Comparison of ENCODE assay signal across 1 cellular context in the genomic region with DNA sequence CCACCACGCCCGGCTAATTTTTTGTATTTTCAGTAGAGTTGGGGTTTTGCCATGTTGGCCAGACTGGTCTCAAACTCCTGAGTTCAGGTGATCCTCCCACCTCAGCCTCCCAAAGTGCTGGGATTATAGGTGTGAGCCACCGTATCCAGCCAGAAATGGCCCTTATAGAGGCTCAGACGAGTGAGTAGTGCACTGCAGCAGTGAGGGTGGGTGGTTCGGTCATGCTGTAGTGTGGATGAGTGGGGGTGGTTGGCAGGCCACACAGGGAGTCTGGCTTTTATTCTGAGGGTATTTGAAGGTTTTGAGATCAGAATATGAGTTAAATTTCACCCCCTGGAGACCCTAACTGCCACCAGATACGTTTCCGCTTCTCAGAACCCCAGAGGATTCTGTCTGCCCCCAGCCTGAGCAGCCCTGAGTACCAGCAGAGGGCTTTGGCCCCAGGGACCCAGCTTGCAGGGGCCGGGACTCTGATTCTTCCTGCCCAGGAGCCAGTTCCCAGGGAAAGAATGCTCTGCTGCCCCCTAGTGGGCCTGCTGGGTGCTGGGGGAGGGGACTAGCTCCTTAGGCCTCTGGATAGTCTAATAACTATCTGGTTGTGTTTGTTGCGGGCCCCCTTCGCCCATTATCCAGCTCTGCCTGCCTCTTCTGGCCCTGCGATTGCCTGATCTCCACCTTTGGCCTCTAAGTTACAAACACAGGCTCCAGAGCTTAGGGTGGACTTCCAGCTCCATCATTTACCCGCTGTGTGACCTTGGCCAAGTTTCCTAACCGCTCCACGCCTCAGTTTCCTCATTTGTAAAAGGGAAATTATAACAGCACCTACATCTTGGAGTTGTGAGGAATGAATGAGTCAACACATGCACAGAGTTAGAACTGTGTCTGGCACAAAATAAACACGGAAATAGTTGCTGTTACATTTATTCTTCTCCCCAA.
TF ChIP-seq lines count a peak whose summit lies in the region.

No MANE protein-coding gene starts in this region.

TF ChIP-seq in HepG2, 621 proteins besides CTCF, POLR2A, EP300 and RAD21 (continued from another document and continues in another):
- TF ChIP-seq, protein P1, sequence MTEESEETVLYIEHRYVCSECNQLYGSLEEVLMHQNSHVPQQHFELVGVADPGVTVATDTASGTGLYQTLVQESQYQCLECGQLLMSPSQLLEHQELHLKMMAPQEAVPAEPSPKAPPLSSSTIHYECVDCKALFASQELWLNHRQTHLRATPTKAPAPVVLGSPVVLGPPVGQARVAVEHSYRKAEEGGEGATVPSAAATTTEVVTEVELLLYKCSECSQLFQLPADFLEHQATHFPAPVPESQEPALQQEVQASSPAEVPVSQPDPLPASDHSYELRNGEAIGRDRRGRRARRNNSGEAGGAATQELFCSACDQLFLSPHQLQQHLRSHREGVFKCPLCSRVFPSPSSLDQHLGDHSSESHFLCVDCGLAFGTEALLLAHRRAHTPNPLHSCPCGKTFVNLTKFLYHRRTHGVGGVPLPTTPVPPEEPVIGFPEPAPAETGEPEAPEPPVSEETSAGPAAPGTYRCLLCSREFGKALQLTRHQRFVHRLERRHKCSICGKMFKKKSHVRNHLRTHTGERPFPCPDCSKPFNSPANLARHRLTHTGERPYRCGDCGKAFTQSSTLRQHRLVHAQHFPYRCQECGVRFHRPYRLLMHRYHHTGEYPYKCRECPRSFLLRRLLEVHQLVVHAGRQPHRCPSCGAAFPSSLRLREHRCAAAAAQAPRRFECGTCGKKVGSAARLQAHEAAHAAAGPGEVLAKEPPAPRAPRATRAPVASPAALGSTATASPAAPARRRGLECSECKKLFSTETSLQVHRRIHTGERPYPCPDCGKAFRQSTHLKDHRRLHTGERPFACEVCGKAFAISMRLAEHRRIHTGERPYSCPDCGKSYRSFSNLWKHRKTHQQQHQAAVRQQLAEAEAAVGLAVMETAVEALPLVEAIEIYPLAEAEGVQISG (CRISPR knock-in tag; IDR thresholded peaks at IDR 0.05): peak; percentile 95
- TF ChIP-seq ZNF232 (CRISPR knock-in tag; IDR thresholded peaks at IDR 0.05; ENCODE audit: borderline replicate concordance): no peak
- TF ChIP-seq, protein P2, sequence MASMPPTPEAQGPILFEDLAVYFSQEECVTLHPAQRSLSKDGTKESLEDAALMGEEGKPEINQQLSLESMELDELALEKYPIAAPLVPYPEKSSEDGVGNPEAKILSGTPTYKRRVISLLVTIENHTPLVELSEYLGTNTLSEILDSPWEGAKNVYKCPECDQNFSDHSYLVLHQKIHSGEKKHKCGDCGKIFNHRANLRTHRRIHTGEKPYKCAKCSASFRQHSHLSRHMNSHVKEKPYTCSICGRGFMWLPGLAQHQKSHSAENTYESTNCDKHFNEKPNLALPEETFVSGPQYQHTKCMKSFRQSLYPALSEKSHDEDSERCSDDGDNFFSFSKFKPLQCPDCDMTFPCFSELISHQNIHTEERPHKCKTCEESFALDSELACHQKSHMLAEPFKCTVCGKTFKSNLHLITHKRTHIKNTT (CRISPR knock-in tag; IDR thresholded peaks at IDR 0.05): no peak
- TF ChIP-seq IKZF4 (CRISPR knock-in tag; IDR thresholded peaks at IDR 0.05; ENCODE audit: borderline replicate concordance, low read depth, not compliant biosample characterization): no peak
- peak; percentile 46; the same call in 1 of the 2 replicates for TF ChIP-seq ZNF768 (CRISPR knock-in tag; IDR thresholded peaks at IDR 0.05)
- 0 out of 2 replicates have a peak, but pooled peaks have one; percentile 22 for TF ChIP-seq ZBED4 (CRISPR knock-in tag; IDR thresholded peaks at IDR 0.05; ENCODE audit: borderline replicate concordance)
- peak; percentile 78; the same call in 1 of the 2 replicates for TF ChIP-seq ETV6 (CRISPR knock-in tag; conservative IDR thresholded peaks at IDR 0.05)
- no peak for TF ChIP-seq ATRX (CRISPR knock-in tag; IDR thresholded peaks at IDR 0.05; ENCODE audit: borderline replicate concordance)
- TF ChIP-seq, protein P3, sequence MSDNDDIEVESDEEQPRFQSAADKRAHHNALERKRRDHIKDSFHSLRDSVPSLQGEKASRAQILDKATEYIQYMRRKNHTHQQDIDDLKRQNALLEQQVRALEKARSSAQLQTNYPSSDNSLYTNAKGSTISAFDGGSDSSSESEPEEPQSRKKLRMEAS (IDR thresholded peaks at IDR 0.05): peak; percentile 54; the same call in 1 of the 2 replicates
- TF ChIP-seq ZSCAN30 (CRISPR knock-in tag; IDR thresholded peaks at IDR 0.05): peak; percentile 94; the same call in 1 of the 2 replicates
- peak; percentile 74; the same call in 1 of the 2 replicates for TF ChIP-seq GFI1 (CRISPR knock-in tag; IDR thresholded peaks at IDR 0.05; ENCODE audit: borderline replicate concordance)
- TF ChIP-seq SMARCE1 (IDR thresholded peaks at IDR 0.05; ENCODE audit: borderline replicate concordance): no peak
- TF ChIP-seq TFE3 (CRISPR knock-in tag; IDR thresholded peaks at IDR 0.05): peak; percentile 43; the same call in 1 of the 2 replicates
- no peak; the same call in 1 of the 2 replicates for TF ChIP-seq SOX5 (CRISPR knock-in tag; IDR thresholded peaks at IDR 0.05; ENCODE audit: borderline replicate concordance)
- no peak for TF ChIP-seq ZNF781 (CRISPR knock-in tag; IDR thresholded peaks at IDR 0.05; ENCODE audit: borderline replicate concordance, not compliant biosample characterization)
- 0 out of 2 replicates have a peak, but pooled peaks have one; percentile 66 for TF ChIP-seq EEA1 (CRISPR knock-in tag; IDR thresholded peaks at IDR 0.05; ENCODE audit: borderline replicate concordance)
- TF ChIP-seq, protein P4, sequence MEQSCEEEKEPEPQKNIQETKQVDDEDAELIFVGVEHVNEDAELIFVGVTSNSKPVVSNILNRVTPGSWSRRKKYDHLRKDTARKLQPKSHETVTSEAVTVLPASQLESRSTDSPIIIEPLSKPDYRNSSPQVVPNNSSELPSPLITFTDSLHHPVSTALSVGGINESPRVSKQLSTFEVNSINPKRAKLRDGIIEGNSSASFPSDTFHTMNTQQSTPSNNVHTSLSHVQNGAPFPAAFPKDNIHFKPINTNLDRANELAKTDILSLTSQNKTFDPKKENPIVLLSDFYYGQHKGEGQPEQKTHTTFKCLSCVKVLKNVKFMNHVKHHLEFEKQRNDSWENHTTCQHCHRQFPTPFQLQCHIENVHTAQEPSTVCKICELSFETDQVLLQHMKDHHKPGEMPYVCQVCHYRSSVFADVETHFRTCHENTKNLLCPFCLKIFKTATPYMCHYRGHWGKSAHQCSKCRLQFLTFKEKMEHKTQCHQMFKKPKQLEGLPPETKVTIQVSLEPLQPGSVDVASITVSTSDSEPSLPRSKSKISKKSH (CRISPR knock-in tag; IDR thresholded peaks at IDR 0.05; ENCODE audit: borderline replicate concordance): no peak; the same call in 1 of the 2 replicates
- no peak for TF ChIP-seq ARNT2 (CRISPR knock-in tag; IDR thresholded peaks at IDR 0.05; ENCODE audit: low read depth)
- 0 out of 2 replicates have a peak, but pooled peaks have one; percentile 40 for TF ChIP-seq NCOA1 (CRISPR knock-in tag; IDR thresholded peaks at IDR 0.05)
- 0 out of 2 replicates have a peak, but pooled peaks have one; percentile 5 for TF ChIP-seq GTF3A (CRISPR knock-in tag; conservative IDR thresholded peaks at IDR 0.05)
- TF ChIP-seq ATF1 (CRISPR knock-in tag; IDR thresholded peaks at IDR 0.05): no peak
- no peak for TF ChIP-seq TFDP1 (CRISPR knock-in tag; IDR thresholded peaks at IDR 0.05; ENCODE audit: borderline replicate concordance)
- TF ChIP-seq TOPORS (CRISPR knock-in tag; IDR thresholded peaks at IDR 0.05): no peak
- no peak for TF ChIP-seq EHMT2 (IDR thresholded peaks at IDR 0.05; ENCODE audit: borderline replicate concordance, low read depth, low read length)
- TF ChIP-seq ZSCAN9 (CRISPR knock-in tag; IDR thresholded peaks at IDR 0.05; ENCODE audit: borderline replicate concordance): peak; percentile 63; the same call in 1 of the 2 replicates
- TF ChIP-seq, protein P5, sequence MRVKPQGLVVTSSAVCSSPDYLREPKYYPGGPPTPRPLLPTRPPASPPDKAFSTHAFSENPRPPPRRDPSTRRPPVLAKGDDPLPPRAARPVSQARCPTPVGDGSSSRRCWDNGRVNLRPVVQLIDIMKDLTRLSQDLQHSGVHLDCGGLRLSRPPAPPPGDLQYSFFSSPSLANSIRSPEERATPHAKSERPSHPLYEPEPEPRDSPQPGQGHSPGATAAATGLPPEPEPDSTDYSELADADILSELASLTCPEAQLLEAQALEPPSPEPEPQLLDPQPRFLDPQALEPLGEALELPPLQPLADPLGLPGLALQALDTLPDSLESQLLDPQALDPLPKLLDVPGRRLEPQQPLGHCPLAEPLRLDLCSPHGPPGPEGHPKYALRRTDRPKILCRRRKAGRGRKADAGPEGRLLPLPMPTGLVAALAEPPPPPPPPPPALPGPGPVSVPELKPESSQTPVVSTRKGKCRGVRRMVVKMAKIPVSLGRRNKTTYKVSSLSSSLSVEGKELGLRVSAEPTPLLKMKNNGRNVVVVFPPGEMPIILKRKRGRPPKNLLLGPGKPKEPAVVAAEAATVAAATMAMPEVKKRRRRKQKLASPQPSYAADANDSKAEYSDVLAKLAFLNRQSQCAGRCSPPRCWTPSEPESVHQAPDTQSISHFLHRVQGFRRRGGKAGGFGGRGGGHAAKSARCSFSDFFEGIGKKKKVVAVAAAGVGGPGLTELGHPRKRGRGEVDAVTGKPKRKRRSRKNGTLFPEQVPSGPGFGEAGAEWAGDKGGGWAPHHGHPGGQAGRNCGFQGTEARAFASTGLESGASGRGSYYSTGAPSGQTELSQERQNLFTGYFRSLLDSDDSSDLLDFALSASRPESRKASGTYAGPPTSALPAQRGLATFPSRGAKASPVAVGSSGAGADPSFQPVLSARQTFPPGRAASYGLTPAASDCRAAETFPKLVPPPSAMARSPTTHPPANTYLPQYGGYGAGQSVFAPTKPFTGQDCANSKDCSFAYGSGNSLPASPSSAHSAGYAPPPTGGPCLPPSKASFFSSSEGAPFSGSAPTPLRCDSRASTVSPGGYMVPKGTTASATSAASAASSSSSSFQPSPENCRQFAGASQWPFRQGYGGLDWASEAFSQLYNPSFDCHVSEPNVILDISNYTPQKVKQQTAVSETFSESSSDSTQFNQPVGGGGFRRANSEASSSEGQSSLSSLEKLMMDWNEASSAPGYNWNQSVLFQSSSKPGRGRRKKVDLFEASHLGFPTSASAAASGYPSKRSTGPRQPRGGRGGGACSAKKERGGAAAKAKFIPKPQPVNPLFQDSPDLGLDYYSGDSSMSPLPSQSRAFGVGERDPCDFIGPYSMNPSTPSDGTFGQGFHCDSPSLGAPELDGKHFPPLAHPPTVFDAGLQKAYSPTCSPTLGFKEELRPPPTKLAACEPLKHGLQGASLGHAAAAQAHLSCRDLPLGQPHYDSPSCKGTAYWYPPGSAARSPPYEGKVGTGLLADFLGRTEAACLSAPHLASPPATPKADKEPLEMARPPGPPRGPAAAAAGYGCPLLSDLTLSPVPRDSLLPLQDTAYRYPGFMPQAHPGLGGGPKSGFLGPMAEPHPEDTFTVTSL (CRISPR knock-in tag; IDR thresholded peaks at IDR 0.05; ENCODE audit: borderline replicate concordance): no peak
